Comparison of ENCODE assay signal across 7 cellular contexts in genomic region chr18:69935319-69936190, GRCh38. TPM values are rescaled to one million over a fixed set of nuclear protein-coding genes. Genes with fewer than 3 reads are reported as not detected.
DNase-seq lines count a peak whose midpoint lies in the region; ATAC-seq and TF ChIP-seq lines count a peak whose summit lies in the region.

No MANE protein-coding gene starts in this region.

- H3K36me3 Mint-ChIP-seq in naive B cell = peaks cover 0 to 9% of the 10 kb centered on the region in 2 donors
- no peaks in the 10 kb centered on the region for H3K36me3 Mint-ChIP-seq in progenitor cell of endocrine pancreas (ENCODE audit: insufficient read depth)

- ATAC-seq in GM21360 (IDR thresholded peaks at IDR 0.05; ENCODE audit: unreplicated experiment) (peak; percentile 81), HG03521 (IDR thresholded peaks at IDR 0.05; ENCODE audit: unreplicated experiment) (peak; percentile 92), naive B cell (ENCODE audit: low read depth in 2 of 2) (peak; percentile 28 to 63), left lobe of liver (no peak)

- no peak overlapping the region for H3K4me3 Mint-ChIP-seq in naive B cell
- H3K4me3 Mint-ChIP-seq in progenitor cell of endocrine pancreas (ENCODE audit: low read depth) = no peak overlapping the region

- no peak overlapping the region for H3K27ac Mint-ChIP-seq in naive B cell
- no peak overlapping the region for H3K27ac Mint-ChIP-seq in progenitor cell of endocrine pancreas

- H3K9me3 Mint-ChIP-seq in naive B cell = peaks cover 0 to 6% (median 0%) of the 10 kb centered on the region in 7 donors
- H3K9me3 Mint-ChIP-seq in progenitor cell of endocrine pancreas (ENCODE audit: low read depth) = no peaks in the 10 kb centered on the region

- H3K4me1 Mint-ChIP-seq in naive B cell = peaks cover 0 to 6% (median 0%) of the 10 kb centered on the region in 3 donors
- H3K4me1 Mint-ChIP-seq in progenitor cell of endocrine pancreas (ENCODE audit: low read depth) = no peaks in the 10 kb centered on the region

- TF ChIP-seq CTCF in progenitor cell of endocrine pancreas (IDR thresholded peaks at IDR 0.05; ENCODE audit: unreplicated experiment) = no peak

- no peaks in the 10 kb centered on the region for H3K27me3 Mint-ChIP-seq in naive B cell
- no peaks in the 10 kb centered on the region for H3K27me3 Mint-ChIP-seq in progenitor cell of endocrine pancreas

- peak; percentile 73 for DNase-seq in activated T-cell treated with anti-CD3 and anti-CD28 coated beads, Interleukin-2, amount 50 U/mL, for 1 hour
- DNase-seq in naive B cell = no peak
- DNase-seq in progenitor cell of endocrine pancreas (ENCODE audit: low spot score, unreplicated experiment) = no peak
- no peak for DNase-seq in left lobe of liver (ENCODE audit: low spot score)
- DNase-seq in GF-D8 (lab: John Stamatoyannopoulos, UW) = no peak

RNA-seq across cellular contexts. Expression of gene CD226, which starts 12.1 kb away (rescaled TPM):
- 1 to 10 TPM in 2 of 6 donors, under 1 TPM in 4; 0.11 to 1.1 (median 0.75) TPM for polyA plus RNA-seq in naive B cell (ENCODE audit: low read depth in 6 of 6)
- total RNA-seq in progenitor cell of endocrine pancreas = 0.49 and 0.55 TPM in 2 replicates
- 1.5 TPM for total RNA-seq in left lobe of liver
